1 cellular context compared by ENCODE assay signal in the genomic region with DNA sequence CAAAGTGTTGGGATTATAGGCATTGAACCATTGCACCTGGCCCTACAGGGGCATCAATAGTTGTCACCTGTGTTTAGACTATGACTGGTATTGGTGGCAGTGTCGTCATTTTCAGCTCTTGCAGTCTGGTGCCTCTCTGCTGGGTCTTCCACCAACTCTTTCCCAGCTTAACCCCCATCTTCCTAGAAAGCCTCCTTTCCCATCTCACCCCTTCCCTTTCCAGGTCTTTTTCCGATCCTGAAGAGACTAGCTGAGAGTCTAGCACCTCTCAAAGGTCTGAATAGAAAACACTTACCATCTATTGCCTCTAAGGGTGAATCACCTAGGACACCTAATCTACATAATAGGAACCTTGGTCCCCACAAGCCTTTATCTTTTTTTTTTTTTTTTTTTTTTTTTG.
TF ChIP-seq lines count a peak whose summit lies in the region.

No MANE protein-coding gene starts in this region.

TF ChIP-seq in H1, 55 proteins besides CTCF, POLR2A, EP300 and RAD21 (continued from another document):
- TF ChIP-seq RBBP5 (IDR thresholded peaks at IDR 0.05; ENCODE audit: borderline replicate concordance, low read depth, low read length) (no peak), GTF2F1 (IDR thresholded peaks at IDR 0.05; ENCODE audit: borderline replicate concordance, low read depth, low read length) (no peak), EZH2 (IDR thresholded peaks at IDR 0.05; ENCODE audit: low read depth, low read length, severe bottlenecking) (no peak), SP1 (IDR thresholded peaks at IDR 0.05; ENCODE audit: low read depth, low read length) (no peak)
